In the genomic region with DNA sequence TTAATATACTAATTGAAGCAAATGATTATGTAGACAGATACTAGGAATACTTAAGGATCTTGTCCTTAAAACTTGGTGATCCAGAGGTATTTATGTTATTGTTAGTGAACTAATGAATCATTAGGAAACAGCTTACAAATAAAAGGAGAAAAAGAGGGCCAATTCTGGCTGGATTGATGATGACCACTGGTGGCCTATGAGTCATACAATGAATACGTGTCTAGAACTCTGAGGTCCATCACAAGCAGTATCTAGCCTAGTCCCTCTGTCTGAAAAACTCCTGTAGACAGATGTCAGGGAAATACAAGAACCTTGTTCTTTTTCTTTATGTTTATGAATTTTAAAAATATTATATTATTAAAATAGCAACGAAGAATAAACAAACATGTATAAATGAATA, we compare ENCODE assay signal across 18 cellular contexts. TPM values are rescaled to one million over a fixed set of nuclear protein-coding genes. Genes with fewer than 3 reads are reported as not detected.
DNase-seq lines count a peak whose midpoint lies in the region; ATAC-seq and TF ChIP-seq lines count a peak whose summit lies in the region.
"Had no signal": no experiment of that assay in that cellular context is flagged by ENCODE, and none has a peak within 500 bp of the region (broad histone marks: within the 10 kb centered on the region; RNA-seq: fewer than 3 reads in every experiment).

No MANE protein-coding gene starts in this region.

- H3K4me1 ChIP-seq in adipocyte (ENCODE audit: control insufficient read depth, insufficient read depth, low read length) (peaks cover 2% of the 10 kb centered on the region), SK-N-SH (ENCODE audit: control insufficient read depth in 1 of 2, insufficient read depth in 2 of 2, low read depth in 1 of 2, low read length in 1 of 2) (no peaks in the 10 kb centered on the region)
- H3K4me1 ChIP-seq: breast epithelium had no signal

- 13% methylated on average over 2 of the region's 2 CpGs for WGBS in SK-N-SH (ENCODE audit: low lambda C conversion rate)

- TF ChIP-seq CTCF in fibroblast of pulmonary artery (IDR thresholded peaks at IDR 0.05; ENCODE audit: low read length, missing control alignments) (no peak), SK-N-SH (IDR thresholded peaks at IDR 0.05) (no peak)

- no peak overlapping the region for H2AFZ ChIP-seq in SK-N-SH (ENCODE audit: low read depth)

- H3K9me2 ChIP-seq in SK-N-SH, result no peaks in the 10 kb centered on the region

- H3K27ac ChIP-seq in SK-N-SH (ENCODE audit: low read depth in 2 of 2, low read length in 1 of 2), result no peak overlapping the region
- H3K27ac ChIP-seq: breast epithelium, thoracic aorta had no signal

- TF ChIP-seq RAD21 in SK-N-SH (IDR thresholded peaks at IDR 0.05; ENCODE audit: low read length), result no peak

- no peak for TF ChIP-seq EP300 in SK-N-SH (IDR thresholded peaks at IDR 0.05; ENCODE audit: borderline replicate concordance in 1 of 2, low read depth in 1 of 2, low read length in 1 of 2)

- H4K20me1 ChIP-seq in SK-N-SH (ENCODE audit: insufficient read depth), result no peaks in the 10 kb centered on the region

- no peaks in the 10 kb centered on the region for H3F3A ChIP-seq in SK-N-SH (replicated peaks; ENCODE audit: insufficient read depth)

- no peak overlapping the region for H3K9ac ChIP-seq in adipocyte (ENCODE audit: low read length)
- no peak overlapping the region for H3K9ac ChIP-seq in SK-N-SH

- H3K36me3 ChIP-seq in adipocyte (ENCODE audit: control insufficient read depth, insufficient read depth, low read length, severe bottlenecking), result peaks cover 67% of the 10 kb centered on the region
- H3K36me3 ChIP-seq in SK-N-SH (replicated peaks in 1 of 2; ENCODE audit: control insufficient read depth in 1 of 2, insufficient read depth in 2 of 2, low read length in 1 of 2), result no peaks in the 10 kb centered on the region
- H3K36me3 ChIP-seq: breast epithelium, thoracic aorta had no signal

- CTCF ChIA-PET in SK-N-SH (lab: Yijun Ruan, JAX), result no interaction called here

- no peak overlapping the region for H3K4me2 ChIP-seq in SK-N-SH

- H3K9me3 ChIP-seq in adipocyte (ENCODE audit: control insufficient read depth, low read length) (no peaks in the 10 kb centered on the region), SK-N-SH (no peaks in the 10 kb centered on the region)
- H3K9me3 ChIP-seq: breast epithelium, thoracic aorta had no signal

- H3K27me3 ChIP-seq in adipocyte (replicated peaks; ENCODE audit: control insufficient read depth, insufficient read depth, low read length), result no peaks in the 10 kb centered on the region
- no peaks in the 10 kb centered on the region for H3K27me3 ChIP-seq in SK-N-SH (ENCODE audit: insufficient read depth)
- H3K27me3 ChIP-seq: breast epithelium had no signal

- no peaks in the 10 kb centered on the region for H3K79me2 ChIP-seq in SK-N-SH (ENCODE audit: insufficient read depth)

- H3K4me3 ChIP-seq in adipocyte (ENCODE audit: low read length) (no peak overlapping the region), fibroblast of pulmonary artery (replicated peaks; ENCODE audit: low read depth, low read length) (no peak overlapping the region), SK-N-SH (ENCODE audit: low read depth in 2 of 2, low read length in 1 of 2) (no peak overlapping the region)
- H3K4me3 ChIP-seq: breast epithelium, thoracic aorta had no signal

- ATAC-seq in HG03025 (IDR thresholded peaks at IDR 0.05; ENCODE audit: low FRiP score, unreplicated experiment), result no peak
- ATAC-seq: activated naive CD4-positive, alpha-beta T cell treated with anti-CD3 and anti-CD28 coated beads, Interleukin-2, amount 50 U/mL, for 72 hours; esophagus mucosa; natural killer cell treated with Interleukin-12 subunit alpha and Interleukin-12 subunit beta and Interleukin-15 and Interleukin-18, amount 100 ng/mL, for 72 hours had no signal

- DNase-seq in GM04504 (ENCODE audit: low read depth) (peak; percentile 18), adipocyte (ENCODE audit: low read depth) (peak; percentile 29), fibroblast of pulmonary artery (ENCODE audit: low read depth) (peak; percentile 28), stromal cell of bone marrow (ENCODE audit: low read depth) (peak; percentile 18), globus pallidus (ENCODE audit: low spot score) (no peak), SK-N-SH (no peak)
- DNase-seq: activated CD8-positive, alpha-beta memory T cell treated with anti-CD3 and anti-CD28 coated beads for 24 hours; DMS53; NCI-H2029 treated with DMSO at 0.1 percent for 48 hours; NCI-H524; posterior cingulate gyrus; T-helper 2 cell had no signal

- POLR2A ChIA-PET in SK-N-SH (lab: Yijun Ruan, JAX), result no interaction called here

TF ChIP-seq in SK-N-SH, 30 proteins besides CTCF, POLR2A, EP300 and RAD21:
- TF ChIP-seq GABPA (IDR thresholded peaks at IDR 0.05; ENCODE audit: low read depth) (no peak), MEF2A (IDR thresholded peaks at IDR 0.05; ENCODE audit: borderline replicate concordance, low read depth) (no peak), RXRA (IDR thresholded peaks at IDR 0.05; ENCODE audit: borderline replicate concordance, low read depth) (no peak), RCOR1 (IDR thresholded peaks at IDR 0.05; ENCODE audit: low read length) (no peak), FOSL2 (IDR thresholded peaks at IDR 0.05; ENCODE audit: borderline replicate concordance, low read depth) (no peak), FOXM1 (IDR thresholded peaks at IDR 0.05; ENCODE audit: low read depth) (no peak), NFIC (IDR thresholded peaks at IDR 0.05; ENCODE audit: borderline replicate concordance) (no peak), GATA2 (CRISPR knock-in tag; IDR thresholded peaks at IDR 0.05) (no peak), TEAD4 (IDR thresholded peaks at IDR 0.05; ENCODE audit: borderline replicate concordance, insufficient read depth) (no peak), EZH2phosphoT487 (IDR thresholded peaks at IDR 0.05; ENCODE audit: borderline replicate concordance, low read depth) (no peak), ELF1 (IDR thresholded peaks at IDR 0.05) (no peak)
- TF ChIP-seq, protein P1, sequence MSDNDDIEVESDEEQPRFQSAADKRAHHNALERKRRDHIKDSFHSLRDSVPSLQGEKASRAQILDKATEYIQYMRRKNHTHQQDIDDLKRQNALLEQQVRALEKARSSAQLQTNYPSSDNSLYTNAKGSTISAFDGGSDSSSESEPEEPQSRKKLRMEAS (IDR thresholded peaks at IDR 0.05; ENCODE audit: low read depth), result no peak
- TF ChIP-seq, protein P2, sequence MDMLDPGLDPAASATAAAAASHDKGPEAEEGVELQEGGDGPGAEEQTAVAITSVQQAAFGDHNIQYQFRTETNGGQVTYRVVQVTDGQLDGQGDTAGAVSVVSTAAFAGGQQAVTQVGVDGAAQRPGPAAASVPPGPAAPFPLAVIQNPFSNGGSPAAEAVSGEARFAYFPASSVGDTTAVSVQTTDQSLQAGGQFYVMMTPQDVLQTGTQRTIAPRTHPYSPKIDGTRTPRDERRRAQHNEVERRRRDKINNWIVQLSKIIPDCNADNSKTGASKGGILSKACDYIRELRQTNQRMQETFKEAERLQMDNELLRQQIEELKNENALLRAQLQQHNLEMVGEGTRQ (IDR thresholded peaks at IDR 0.05; ENCODE audit: borderline replicate concordance, low read depth, low read length), result no peak
TF ChIP-seq in SK-N-SH: peak in this region for 0.

RNA-seq across cellular contexts. Expression of gene RTL1, which starts 51.7 kb away (rescaled TPM):
- polyA plus RNA-seq in SK-N-SH (2012; rRNA removed), result 0.05 and 0.07 TPM in 2 replicates
- polyA plus RNA-seq in SK-N-SH (2012; cell fraction: cytosol; rRNA removed), result 0.06 and 0.09 TPM in 2 replicates
- 0.01 and 0.02 TPM in 2 replicates for polyA plus RNA-seq in SK-N-SH (2012; cell fraction: nucleus; rRNA removed)

Comparison
In these comparisons a context has a peak if more than half of its experiments do, and no peak if none do; other contexts are left out.
1. DNase-seq: peak in GM04504 (single experiment), adipocyte (single experiment), fibroblast of pulmonary artery (single experiment) and stromal cell of bone marrow (single experiment); none in globus pallidus (single experiment) and SK-N-SH (single experiment).